In the genomic region with DNA sequence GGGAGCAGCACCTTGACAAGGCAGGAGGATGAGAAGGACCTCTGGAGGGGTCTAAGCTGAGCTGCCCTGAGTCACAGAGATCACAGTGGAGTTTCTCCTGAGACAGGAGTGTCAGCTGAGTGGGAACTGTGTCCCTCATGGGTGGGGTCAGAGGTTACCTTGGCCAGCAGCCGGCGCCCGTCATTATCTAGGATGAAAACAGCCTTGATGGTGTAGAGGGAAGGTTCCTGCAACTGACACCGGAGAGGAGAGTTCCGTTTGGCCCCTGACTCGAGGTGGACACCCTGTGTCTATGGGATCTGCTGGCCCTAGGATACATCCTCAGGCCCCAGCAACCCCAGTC, we compare ENCODE assay signal across 9 cellular contexts. TPM values are rescaled to one million over a fixed set of nuclear protein-coding genes. Genes with fewer than 3 reads are reported as not detected.
DNase-seq lines count a peak whose midpoint lies in the region; ATAC-seq and TF ChIP-seq lines count a peak whose summit lies in the region.
"Had no signal": no experiment of that assay in that cellular context is flagged by ENCODE, and none has a peak within 500 bp of the region (broad histone marks: within the 10 kb centered on the region; RNA-seq: fewer than 3 reads in every experiment).

No MANE protein-coding gene starts in this region.

- BruUV-seq in Caco-2 (replicated peaks; lab: Mats Ljungman, UMichigan), result no TSS peak

- TF ChIP-seq CTCF in Caco-2 (IDR thresholded peaks at IDR 0.05; ENCODE audit: insufficient read depth in 1 of 2, low read depth in 1 of 2, low read length in 1 of 2, severe bottlenecking in 1 of 2, unreplicated experiment in 1 of 2) (no peak), fibroblast of pulmonary artery (IDR thresholded peaks at IDR 0.05; ENCODE audit: low read length, missing control alignments) (no peak), psoas muscle (IDR thresholded peaks at IDR 0.05) (no peak)

- POLR2A ChIA-PET in Caco-2 (lab: Charles Lee), result interaction anchor here (1.1 to 3.2 kb wide), 3 partner anchors 11 to 32 kb away, joined by 3 to 21 read pairs (median 5); a partner anchor contains a TSS
- POLR2A ChIA-PET in T-cell (lab: Charles Lee), result interaction anchor here in 1 of 2 donors (0.8 kb wide), 1 partner anchor 10 kb away, joined by 3 read pairs; no protein-coding TSS in a partner anchor

- 33 to 62% (median 37%) methylated on average over 6 of the region's 6 CpGs for WGBS in psoas muscle, 3 donors

- H3K36me3 ChIP-seq in Caco-2 (ENCODE audit: control insufficient read depth, insufficient read depth, low read length), result no peaks in the 10 kb centered on the region
- peaks cover 0 to 17% of the 10 kb centered on the region in 2 donors for H3K36me3 ChIP-seq in psoas muscle (ENCODE audit: insufficient read depth in 1 of 2, low read depth in 1 of 2)

- CTCF ChIA-PET in Caco-2 (lab: Charles Lee) (interaction anchor here (1.3 to 4.6 kb wide), 4 partner anchors 10 to 28 kb away, joined by 6 to 27 read pairs (median 7); a partner anchor contains a TSS), T-cell (lab: Charles Lee) (interaction anchor here in 1 of 2 donors (0.6 to 2.5 kb wide), 7 partner anchors 10 to 71 kb away, joined by 3 to 13 read pairs (median 3); a partner anchor contains a TSS)

- H3K27ac Mint-ChIP-seq in Caco-2 (ENCODE audit: unreplicated experiment) (no peak overlapping the region), T-cell (peak overlapping the region in 1 of 2 donors; percentile 40)

- H3K27ac ChIP-seq in psoas muscle, result peak overlapping the region; percentile 90

- no peak for DNase-seq in Caco-2
- no peak for DNase-seq in T-cell
- no peak for DNase-seq in fibroblast of pulmonary artery (ENCODE audit: low read depth)
- DNase-seq in psoas muscle, result no peak
- no peak for DNase-seq in amygdala (lab: John Stamatoyannopoulos, UW)
- DNase-seq: NCI-H748 treated with DMSO at 0.1 percent for 48 hours had no signal

- H3K36me3 Mint-ChIP-seq in Caco-2 (ENCODE audit: insufficient read depth, unreplicated experiment) (no peaks in the 10 kb centered on the region), T-cell (no peaks in the 10 kb centered on the region)

- no peaks in the 10 kb centered on the region for H3K4me1 Mint-ChIP-seq in Caco-2 (ENCODE audit: low read depth, unreplicated experiment)
- H3K4me1 Mint-ChIP-seq in T-cell, result peaks cover 5 to 7% (median 6%) of the 10 kb centered on the region in 3 donors

- H3K27me3 Mint-ChIP-seq in Caco-2 (ENCODE audit: insufficient read depth, unreplicated experiment) (peaks cover 2% of the 10 kb centered on the region), T-cell (peaks cover 19 to 34% of the 10 kb centered on the region in 2 donors)

- ATAC-seq in T-cell (replicated peaks in 1 of 4) (no peak), psoas muscle (peak in 1 of 4 donors; percentile 10), HG02610 (IDR thresholded peaks at IDR 0.05; ENCODE audit: unreplicated experiment) (no peak), GM19467 (IDR thresholded peaks at IDR 0.05; ENCODE audit: unreplicated experiment) (no peak), GM18861 (IDR thresholded peaks at IDR 0.05; ENCODE audit: unreplicated experiment) (no peak)

- H3K4me3 ChIP-seq in Caco-2 (ENCODE audit: low read depth, low read length) (no peak overlapping the region; the same call in 1 of the 2 replicates), fibroblast of pulmonary artery (replicated peaks; ENCODE audit: low read depth, low read length) (peak overlapping the region; percentile 65), psoas muscle (peak overlapping the region; percentile 88)

- H3K9me3 Mint-ChIP-seq in Caco-2 (ENCODE audit: unreplicated experiment) (no peaks in the 10 kb centered on the region), T-cell (no peaks in the 10 kb centered on the region)

- H3K4me1 ChIP-seq in Caco-2 (peaks cover 9% of the 10 kb centered on the region; the same call in 1 of the 2 replicates), psoas muscle (peaks cover 15% of the 10 kb centered on the region)

- intact Hi-C loops in Caco-2 (cut with micrococcal nuclease; ENCODE audit: unreplicated experiment) (loop anchor here (1.0 kb wide), 2 partner anchors 11 to 12 kb away; a partner anchor contains a TSS), psoas muscle (cut with DNase I) (no loop called here)

- H3K9me3 ChIP-seq in Caco-2, result no peaks in the 10 kb centered on the region
- H3K9me3 ChIP-seq in psoas muscle, result no peaks in the 10 kb centered on the region

- H3K4me3 Mint-ChIP-seq in Caco-2 (ENCODE audit: unreplicated experiment) (peak overlapping the region; percentile 75), T-cell (peak overlapping the region; percentile 78 to 82 (median 81))

- H3K27me3 ChIP-seq in Caco-2 (replicated peaks; ENCODE audit: control insufficient read depth, insufficient read depth, low read length) (no peaks in the 10 kb centered on the region), psoas muscle (ENCODE audit: insufficient read depth in 3 of 3, low read length in 2 of 3) (no peaks in the 10 kb centered on the region)

RNA-seq across cellular contexts. Expression of a gene that starts 0.9 kb away (rescaled TPM):
- 2.0 and 6.7 TPM in 2 replicates for total RNA-seq in Caco-2 (2022)
- 1 to 10 TPM; 1.2 to 2.6 (median 1.9) TPM for total RNA-seq in T-cell
- total RNA-seq in psoas muscle, result 100 to 1,000 TPM in 1 of 4 donors, 10 to 100 TPM in 3; 56.4 to 130 (median 66.4) TPM
- polyA plus RNA-seq in psoas muscle, result 10 to 100 TPM; 16.8 to 46.0 (median 35.5) TPM

RNA-seq across cellular contexts. Expression of a gene that starts 11.5 kb away (rescaled TPM):
- total RNA-seq in Caco-2 (2022), result 322 and 356 TPM in 2 replicates
- total RNA-seq in T-cell, result 10 to 100 TPM; 30.3 to 61.6 (median 43.9) TPM
- 1,000 to 10,000 TPM in 3 of 4 donors, 100 to 1,000 TPM in 1; 990 to 1,423 (median 1,174) TPM for total RNA-seq in psoas muscle
- 1,000 to 10,000 TPM in 1 of 3 donors, 100 to 1,000 TPM in 2; 308 to 1,601 (median 620) TPM for polyA plus RNA-seq in psoas muscle
